In the genomic region with DNA sequence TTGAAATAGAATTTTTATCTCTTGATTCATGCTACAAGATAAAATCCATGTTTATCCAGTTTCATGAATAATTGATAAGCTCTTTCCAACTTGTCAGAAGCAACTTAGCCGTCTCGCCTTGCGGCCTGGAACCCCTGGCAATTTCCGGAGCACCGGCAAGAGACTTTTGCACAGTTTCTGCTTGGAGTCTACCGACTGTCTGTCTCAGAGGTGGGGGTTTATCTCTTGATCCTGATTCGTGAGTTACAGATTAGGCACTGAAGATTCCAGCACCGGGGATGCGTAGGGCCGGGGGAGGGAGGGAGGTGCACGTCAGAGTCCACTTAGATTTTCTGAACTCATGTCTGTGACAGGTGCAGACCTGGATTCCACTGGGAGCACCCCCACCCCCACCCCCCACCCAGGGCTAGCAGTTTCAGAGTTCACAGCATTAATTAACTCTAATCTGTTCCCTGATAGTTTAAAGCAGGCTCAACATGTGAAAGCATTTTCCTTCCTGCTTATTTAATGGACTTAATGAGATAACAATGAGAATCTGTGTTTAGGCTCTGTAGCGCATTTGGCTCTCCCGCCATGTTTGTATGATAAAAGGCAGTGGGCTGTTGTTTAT, we compare ENCODE assay signal across 1 cellular context.
TF ChIP-seq lines count a peak whose summit lies in the region.

No MANE protein-coding gene starts in this region.

TF ChIP-seq in endothelial cell of umbilical vein, 7 proteins besides CTCF, POLR2A, EP300 and RAD21:
- TF ChIP-seq EZH2 (IDR thresholded peaks at IDR 0.05; ENCODE audit: borderline replicate concordance, low read depth, low read length, severe bottlenecking), result no peak
- TF ChIP-seq GATA2 (IDR thresholded peaks at IDR 0.05; ENCODE audit: insufficient read depth, insufficient read length, low read depth, low read length), result peak; percentile 63
- no peak for TF ChIP-seq POLR2AphosphoS5 (IDR thresholded peaks at IDR 0.05; ENCODE audit: insufficient read depth, low read depth, low read length)
- TF ChIP-seq MYC (IDR thresholded peaks at IDR 0.05; ENCODE audit: low read depth, low read length), result no peak
